Comparison of ENCODE assay signal across 18 cellular contexts in the genomic region with DNA sequence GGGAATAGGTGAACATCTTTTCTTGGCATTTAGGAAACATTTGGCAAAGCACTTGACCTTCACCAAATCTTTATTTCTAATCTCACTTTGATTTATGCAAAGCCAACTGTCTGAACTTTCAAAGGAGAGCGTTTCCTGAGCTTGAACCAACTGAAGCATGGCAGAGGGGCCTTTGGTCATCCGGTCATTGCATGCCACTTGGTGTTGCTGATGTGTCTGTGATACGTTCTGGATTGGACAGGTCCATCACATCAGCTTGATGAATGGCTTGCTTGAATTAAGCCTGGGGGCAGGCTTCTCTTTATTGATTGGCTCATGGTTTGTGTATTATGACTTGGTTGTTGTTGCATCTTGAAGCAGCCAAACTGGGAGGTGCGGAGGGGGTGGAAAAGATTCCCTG.
DNase-seq lines count a peak whose midpoint lies in the region; ATAC-seq and TF ChIP-seq lines count a peak whose summit lies in the region.
"Had no signal": no experiment of that assay in that cellular context is flagged by ENCODE, and none has a peak within 500 bp of the region (broad histone marks: within the 10 kb centered on the region; RNA-seq: fewer than 3 reads in every experiment).

No MANE protein-coding gene starts in this region.

- H3K9me3 ChIP-seq in esophagus muscularis mucosa, result no peaks in the 10 kb centered on the region
- H3K9me3 ChIP-seq: A549; BLaER1 treated with 17β-estradiol and CSF1 and Interleukin-3, amounts not matched to agents 10 nM and 100 nM; Caco-2 had no signal

- no peak for TF ChIP-seq CTCF in esophagus muscularis mucosa (IDR thresholded peaks at IDR 0.05)
- no peak for TF ChIP-seq CTCF in nephron progenitor cell (IDR thresholded peaks at IDR 0.05)

- peak; percentile 8 for DNase-seq in NCI-H82 (lab: John Stamatoyannopoulos, UW)
- no peak for DNase-seq in NCI-H82 treated with DMSO at 0.1 percent for 48 hours (lab: John Stamatoyannopoulos, UW; ENCODE audit: unreplicated experiment)
- peak; percentile 79 for DNase-seq in esophagus muscularis mucosa (ENCODE audit: extremely low spot score)
- peak; percentile 5 for DNase-seq in nephron progenitor cell
- no peak for DNase-seq in activated T-cell treated with anti-CD3 and anti-CD28 coated beads, Interleukin-2, amount 50 U/mL, for 72 hours
- DNase-seq: AML-193; Caco-2; Calu3; CD4-positive, alpha-beta T cell; CD8-positive, alpha-beta T cell; DMS79 treated with DMSO at 0.1 percent for 48 hours; GF-D8 had no signal

- no peaks in the 10 kb centered on the region for H3K27me3 ChIP-seq in esophagus muscularis mucosa
- H3K27me3 ChIP-seq: BLaER1 treated with 17β-estradiol and CSF1 and Interleukin-3, amounts not matched to agents 10 nM and 100 nM had no signal

- ATAC-seq in HG03108 (IDR thresholded peaks at IDR 0.05; ENCODE audit: unreplicated experiment), result no peak
- no peak for ATAC-seq in activated T-cell treated with anti-CD3 and anti-CD28 coated beads, Interleukin-2, amount 50 U/mL, for 72 hours (replicated peaks in 1 of 2)
- ATAC-seq: A549; CD8-positive, alpha-beta T cell had no signal

- no peak for TF ChIP-seq POLR2A in esophagus muscularis mucosa (IDR thresholded peaks at IDR 0.05; ENCODE audit: low read depth)

- no peaks in the 10 kb centered on the region for H3K36me3 ChIP-seq in esophagus muscularis mucosa
- H3K36me3 ChIP-seq: BLaER1 treated with 17β-estradiol and CSF1 and Interleukin-3, amounts not matched to agents 10 nM and 100 nM had no signal

- TF ChIP-seq EP300 in esophagus muscularis mucosa (IDR thresholded peaks at IDR 0.05), result no peak

- H3K4me3 Mint-ChIP-seq in nephron progenitor cell, result no peak overlapping the region
- H3K4me3 Mint-ChIP-seq in activated T-cell treated with anti-CD3 and anti-CD28 coated beads, Interleukin-2, amount 50 U/mL, for 72 hours, result no peak overlapping the region
- H3K4me3 Mint-ChIP-seq: B cell; CD4-positive, alpha-beta T cell; CD8-positive, alpha-beta T cell had no signal

- no peak overlapping the region for H3K27ac Mint-ChIP-seq in nephron progenitor cell
- no peak overlapping the region for H3K27ac Mint-ChIP-seq in activated T-cell treated with anti-CD3 and anti-CD28 coated beads, Interleukin-2, amount 50 U/mL, for 72 hours
- H3K27ac Mint-ChIP-seq: B cell; CD4-positive, alpha-beta T cell; CD8-positive, alpha-beta T cell had no signal

- no peak overlapping the region for H3K27ac ChIP-seq in esophagus muscularis mucosa (replicated peaks in 1 of 4)
- H3K27ac ChIP-seq: 22Rv1, A549, C4-2B had no signal

- intact Hi-C loops in esophagus muscularis mucosa (cut with DNase I), result no loop called here

- WGBS in esophagus muscularis mucosa, result 65% methylated on average over 4 of the region's 4 CpGs

- no peaks in the 10 kb centered on the region for H3K9me3 Mint-ChIP-seq in nephron progenitor cell
- peaks cover 2 to 6% of the 10 kb centered on the region in 2 donors for H3K9me3 Mint-ChIP-seq in activated T-cell treated with anti-CD3 and anti-CD28 coated beads, Interleukin-2, amount 50 U/mL, for 72 hours

- H3K36me3 Mint-ChIP-seq in nephron progenitor cell (ENCODE audit: low read depth), result no peaks in the 10 kb centered on the region
- H3K36me3 Mint-ChIP-seq in activated T-cell treated with anti-CD3 and anti-CD28 coated beads, Interleukin-2, amount 50 U/mL, for 72 hours (ENCODE audit: insufficient read depth in 2 of 2), result no peaks in the 10 kb centered on the region
- H3K36me3 Mint-ChIP-seq: CD8-positive, alpha-beta T cell had no signal

- H3K4me3 ChIP-seq in esophagus muscularis mucosa, result no peak overlapping the region
- H3K4me3 ChIP-seq: A549; BLaER1 treated with 17β-estradiol and CSF1 and Interleukin-3, amounts not matched to agents 10 nM and 100 nM had no signal

- H3K4me1 Mint-ChIP-seq in nephron progenitor cell, result peaks cover 30% of the 10 kb centered on the region
- no peaks in the 10 kb centered on the region for H3K4me1 Mint-ChIP-seq in activated T-cell treated with anti-CD3 and anti-CD28 coated beads, Interleukin-2, amount 50 U/mL, for 72 hours (ENCODE audit: low read depth)
- H3K4me1 Mint-ChIP-seq: B cell had no signal

- no peaks in the 10 kb centered on the region for H3K4me1 ChIP-seq in esophagus muscularis mucosa
- H3K4me1 ChIP-seq: A549, Caco-2 had no signal

- H3K27me3 Mint-ChIP-seq in nephron progenitor cell (ENCODE audit: low read depth, poor library complexity), result peaks cover 5% of the 10 kb centered on the region
- H3K27me3 Mint-ChIP-seq in activated T-cell treated with anti-CD3 and anti-CD28 coated beads, Interleukin-2, amount 50 U/mL, for 72 hours (ENCODE audit: low read depth), result no peaks in the 10 kb centered on the region
- H3K27me3 Mint-ChIP-seq: B cell; CD4-positive, alpha-beta T cell had no signal

Comparison
In these comparisons a context has a peak if more than half of its experiments do, and no peak if none do; other contexts are left out.
1. DNase-seq: peak in NCI-H82 (single experiment), esophagus muscularis mucosa (single experiment) and nephron progenitor cell (single experiment); none in NCI-H82 treated with DMSO at 0.1 percent for 48 hours (single experiment) and activated T-cell treated with anti-CD3 and anti-CD28 coated beads, Interleukin-2, amount 50 U/mL, for 72 hours (0 of 2).